30 cellular contexts compared by ENCODE assay signal in genomic region chr1:167584581-167584980, GRCh38. TPM values are rescaled to one million over a fixed set of nuclear protein-coding genes. Genes with fewer than 3 reads are reported as not detected.
"Had no signal": no experiment of that assay in that cellular context is flagged by ENCODE, and none has a peak within 500 bp of the region (broad histone marks: within the 10 kb centered on the region; RNA-seq: fewer than 3 reads in every experiment).

No MANE protein-coding gene starts in this region.

- H3K27ac Mint-ChIP-seq: activated CD4-positive, alpha-beta memory T cell treated with anti-CD3 and anti-CD28 coated beads for 36 hours; activated CD4-positive, alpha-beta T cell treated with anti-CD3 and anti-CD28 coated beads for 36 hours; activated CD4-positive, alpha-beta T cell treated with anti-CD3 and anti-CD28 coated beads, Interleukin-2, amount 10 ng/mL, durations not matched to agents 24 days and 14 days; activated naive CD4-positive, alpha-beta T cell treated with anti-CD3 and anti-CD28 coated beads, Interleukin-2, amount 50 U/mL, for 24 hours; activated naive CD8-positive, alpha-beta T cell treated with anti-CD3 and anti-CD28 coated beads for 36 hours; activated naive CD8-positive, alpha-beta T cell treated with anti-CD3 and anti-CD28 coated beads, Interleukin-2, amount 50 U/mL, for 24 hours; activated T-cell treated with anti-CD3 and anti-CD28 coated beads, Interleukin-2, amount 50 U/mL, for 24 hours; activated T-cell treated with anti-CD3 and anti-CD28 coated beads, Interleukin-2, amount 50 U/mL, for 72 hours; endodermal cell had no signal

- H3K27me3 ChIP-seq: adrenal gland, body of pancreas, colonic mucosa, foreskin keratinocyte, gastrocnemius medialis, heart left ventricle had no signal

- H3K27me3 Mint-ChIP-seq: activated CD4-positive, alpha-beta memory T cell treated with anti-CD3 and anti-CD28 coated beads for 36 hours; activated CD4-positive, alpha-beta T cell treated with anti-CD3 and anti-CD28 coated beads for 36 hours; activated naive CD4-positive, alpha-beta T cell treated with anti-CD3 and anti-CD28 coated beads, Interleukin-2, amount 50 U/mL, for 24 hours; activated naive CD8-positive, alpha-beta T cell treated with anti-CD3 and anti-CD28 coated beads for 36 hours; activated naive CD8-positive, alpha-beta T cell treated with anti-CD3 and anti-CD28 coated beads, Interleukin-2, amount 50 U/mL, for 24 hours; activated T-cell treated with anti-CD3 and anti-CD28 coated beads, Interleukin-2, amount 50 U/mL, for 24 hours had no signal

- H3K36me3 ChIP-seq: adrenal gland, colonic mucosa, gastrocnemius medialis, heart left ventricle had no signal

- H3K27ac ChIP-seq: adrenal gland, body of pancreas, colonic mucosa, dorsolateral prefrontal cortex, foreskin keratinocyte, gastrocnemius medialis, heart left ventricle had no signal

- H3K9me3 Mint-ChIP-seq: activated CD4-positive, alpha-beta memory T cell treated with anti-CD3 and anti-CD28 coated beads for 36 hours; activated naive CD4-positive, alpha-beta T cell treated with anti-CD3 and anti-CD28 coated beads, Interleukin-2, amount 50 U/mL, for 24 hours; activated naive CD8-positive, alpha-beta T cell treated with anti-CD3 and anti-CD28 coated beads for 36 hours; activated naive CD8-positive, alpha-beta T cell treated with anti-CD3 and anti-CD28 coated beads, Interleukin-2, amount 50 U/mL, for 24 hours; activated T-cell treated with anti-CD3 and anti-CD28 coated beads, Interleukin-2, amount 50 U/mL, for 24 hours; activated T-cell treated with anti-CD3 and anti-CD28 coated beads, Interleukin-2, amount 50 U/mL, for 72 hours had no signal

- H3K9me3 ChIP-seq: adrenal gland, body of pancreas, colonic mucosa, gastrocnemius medialis, heart left ventricle had no signal

- H3K4me3 Mint-ChIP-seq: activated CD4-positive, alpha-beta memory T cell treated with anti-CD3 and anti-CD28 coated beads for 36 hours; activated CD4-positive, alpha-beta T cell treated with anti-CD3 and anti-CD28 coated beads for 36 hours; activated CD4-positive, alpha-beta T cell treated with anti-CD3 and anti-CD28 coated beads, Interleukin-2, amount 10 ng/mL, durations not matched to agents 24 days and 14 days; activated naive CD4-positive, alpha-beta T cell treated with anti-CD3 and anti-CD28 coated beads, Interleukin-2, amount 50 U/mL, for 24 hours; activated naive CD8-positive, alpha-beta T cell treated with anti-CD3 and anti-CD28 coated beads for 36 hours; activated naive CD8-positive, alpha-beta T cell treated with anti-CD3 and anti-CD28 coated beads, Interleukin-2, amount 50 U/mL, for 24 hours; activated T-cell treated with anti-CD3 and anti-CD28 coated beads, Interleukin-2, amount 50 U/mL, for 24 hours; activated T-cell treated with anti-CD3 and anti-CD28 coated beads, Interleukin-2, amount 50 U/mL, for 72 hours; endodermal cell had no signal

- H3K4me3 ChIP-seq: adrenal gland, body of pancreas, colonic mucosa, dorsolateral prefrontal cortex, gastrocnemius medialis, heart left ventricle had no signal

- H3K4me1 Mint-ChIP-seq: activated CD4-positive, alpha-beta T cell treated with anti-CD3 and anti-CD28 coated beads for 36 hours; activated naive CD4-positive, alpha-beta T cell treated with anti-CD3 and anti-CD28 coated beads, Interleukin-2, amount 50 U/mL, for 24 hours; activated naive CD8-positive, alpha-beta T cell treated with anti-CD3 and anti-CD28 coated beads for 36 hours; activated naive CD8-positive, alpha-beta T cell treated with anti-CD3 and anti-CD28 coated beads, Interleukin-2, amount 50 U/mL, for 24 hours; endodermal cell had no signal

- H3K36me3 Mint-ChIP-seq: activated CD4-positive, alpha-beta memory T cell treated with anti-CD3 and anti-CD28 coated beads for 36 hours; activated naive CD4-positive, alpha-beta T cell treated with anti-CD3 and anti-CD28 coated beads, Interleukin-2, amount 50 U/mL, for 24 hours; activated naive CD8-positive, alpha-beta T cell treated with anti-CD3 and anti-CD28 coated beads for 36 hours had no signal

- H3K4me1 ChIP-seq: adrenal gland, body of pancreas, colonic mucosa, foreskin keratinocyte, gastrocnemius medialis had no signal

- DNase-seq: activated CD4-positive, alpha-beta memory T cell treated with anti-CD3 and anti-CD28 coated beads for 36 hours; activated CD4-positive, alpha-beta T cell treated with anti-CD3 and anti-CD28 coated beads for 36 hours; activated CD4-positive, alpha-beta T cell treated with anti-CD3 and anti-CD28 coated beads, Interleukin-2, amount 10 ng/mL, durations not matched to agents 24 days and 14 days; activated CD4-positive, CD25-positive, alpha-beta regulatory T cell; activated CD4-positive, CD25-positive, alpha-beta regulatory T cell treated with anti-CD3 and anti-CD28 coated beads, Interleukin-2, amount 50 U/mL, for 72 hours; activated CD8-positive, alpha-beta memory T cell treated with anti-CD3 and anti-CD28 coated beads, Interleukin-2, amount 50 U/mL, for 48 hours; activated gamma-delta T cell; activated naive CD4-positive, alpha-beta T cell treated with Interleukin-2 at 50 U/mL for 16 hours; activated naive CD8-positive, alpha-beta T cell treated with anti-CD3 and anti-CD28 coated beads for 36 hours; activated naive CD8-positive, alpha-beta T cell treated with anti-CD3 and anti-CD28 coated beads, Interleukin-2, amount 50 U/mL, for 24 hours; activated T-cell treated with anti-CD3 and anti-CD28 coated beads for 4 hours; activated T-cell treated with anti-CD3 and anti-CD28 coated beads, Interleukin-2, amount 50 U/mL, for 24 hours; activated T-cell treated with anti-CD3 and anti-CD28 coated beads, Interleukin-2, amount 50 U/mL, for 72 hours; adrenal gland; amygdala; aorta; body of pancreas; caudate nucleus; colonic mucosa; dorsolateral prefrontal cortex; effector memory CD4-positive, alpha-beta T cell; endodermal cell; foreskin keratinocyte; gastrocnemius medialis; glutamatergic neuron; heart left ventricle; T-helper 1 cell; T-helper 2 cell had no signal

RNA-seq across cellular contexts. Expression of gene RCSD1, which starts 45.5 kb away (rescaled TPM):
- total RNA-seq: epithelial cell of proximal tubule had no signal
